ENCODE assay signal across 1 cellular context in the genomic region with DNA sequence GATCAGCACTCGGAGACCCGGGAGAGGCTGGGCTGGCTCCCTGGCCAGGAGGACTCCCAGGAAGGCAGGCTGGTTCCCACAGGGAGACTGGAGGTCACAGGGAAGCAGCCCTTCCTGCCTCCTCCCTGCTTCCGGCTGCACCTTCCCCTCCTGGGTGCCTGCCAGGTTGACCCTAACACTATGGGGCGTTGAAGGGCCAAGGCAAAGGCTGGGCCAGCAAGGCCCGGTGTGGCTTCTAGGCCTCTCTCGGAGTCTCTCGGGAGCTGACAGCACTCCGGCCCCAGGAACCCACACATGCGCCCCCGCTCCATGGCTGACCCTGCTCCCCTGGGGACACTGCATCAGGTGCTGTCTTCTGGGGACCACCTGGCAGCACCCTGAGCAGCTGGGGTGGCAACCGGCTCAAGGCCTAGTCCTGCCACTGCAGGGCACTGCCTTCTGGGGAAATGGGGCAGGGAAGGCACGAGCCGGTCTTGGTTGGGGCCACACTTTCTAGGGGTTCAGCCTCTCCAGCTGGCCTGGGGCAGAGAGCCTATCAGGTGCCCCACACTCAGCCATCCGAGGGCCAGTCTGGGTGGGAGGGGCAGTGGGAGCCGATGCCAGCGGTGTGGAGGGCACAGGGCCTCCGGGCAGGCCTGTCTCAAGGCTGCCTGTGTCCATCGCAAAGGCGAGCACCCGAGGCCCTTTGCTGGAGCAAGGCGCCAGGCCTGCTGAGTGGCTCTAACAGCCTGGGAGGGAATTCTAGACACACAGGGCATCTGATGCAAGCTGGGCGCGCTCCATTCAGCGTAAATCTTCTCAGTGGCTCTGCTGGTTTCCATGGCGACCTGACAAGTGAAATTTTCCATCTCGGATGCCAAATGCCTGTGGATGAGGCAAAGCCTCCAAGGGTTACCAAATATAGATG.
TF ChIP-seq lines count a peak whose summit lies in the region.

No MANE protein-coding gene starts in this region.

TF ChIP-seq in SK-N-SH, 30 proteins besides CTCF, POLR2A, EP300 and RAD21 (continued from another document):
- TF ChIP-seq, protein P1, sequence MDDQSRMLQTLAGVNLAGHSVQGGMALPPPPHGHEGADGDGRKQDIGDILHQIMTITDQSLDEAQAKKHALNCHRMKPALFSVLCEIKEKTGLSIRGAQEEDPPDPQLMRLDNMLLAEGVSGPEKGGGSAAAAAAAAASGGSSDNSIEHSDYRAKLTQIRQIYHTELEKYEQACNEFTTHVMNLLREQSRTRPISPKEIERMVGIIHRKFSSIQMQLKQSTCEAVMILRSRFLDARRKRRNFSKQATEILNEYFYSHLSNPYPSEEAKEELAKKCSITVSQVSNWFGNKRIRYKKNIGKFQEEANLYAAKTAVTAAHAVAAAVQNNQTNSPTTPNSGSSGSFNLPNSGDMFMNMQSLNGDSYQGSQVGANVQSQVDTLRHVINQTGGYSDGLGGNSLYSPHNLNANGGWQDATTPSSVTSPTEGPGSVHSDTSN (IDR thresholded peaks at IDR 0.05) = peak; percentile 79
- TF ChIP-seq, protein P2, sequence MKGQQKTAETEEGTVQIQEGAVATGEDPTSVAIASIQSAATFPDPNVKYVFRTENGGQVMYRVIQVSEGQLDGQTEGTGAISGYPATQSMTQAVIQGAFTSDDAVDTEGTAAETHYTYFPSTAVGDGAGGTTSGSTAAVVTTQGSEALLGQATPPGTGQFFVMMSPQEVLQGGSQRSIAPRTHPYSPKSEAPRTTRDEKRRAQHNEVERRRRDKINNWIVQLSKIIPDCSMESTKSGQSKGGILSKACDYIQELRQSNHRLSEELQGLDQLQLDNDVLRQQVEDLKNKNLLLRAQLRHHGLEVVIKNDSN (IDR thresholded peaks at IDR 0.05; ENCODE audit: borderline replicate concordance, low read depth) = no peak
- no peak for TF ChIP-seq ELF1 (IDR thresholded peaks at IDR 0.05)
- TF ChIP-seq FOSL2 (IDR thresholded peaks at IDR 0.05; ENCODE audit: borderline replicate concordance, low read depth) = 0 out of 2 replicates have a peak, but pooled peaks have one; percentile 12
- TF ChIP-seq IRF3 (IDR thresholded peaks at IDR 0.05; ENCODE audit: low read depth, low read length) = no peak
- TF ChIP-seq, protein P3, sequence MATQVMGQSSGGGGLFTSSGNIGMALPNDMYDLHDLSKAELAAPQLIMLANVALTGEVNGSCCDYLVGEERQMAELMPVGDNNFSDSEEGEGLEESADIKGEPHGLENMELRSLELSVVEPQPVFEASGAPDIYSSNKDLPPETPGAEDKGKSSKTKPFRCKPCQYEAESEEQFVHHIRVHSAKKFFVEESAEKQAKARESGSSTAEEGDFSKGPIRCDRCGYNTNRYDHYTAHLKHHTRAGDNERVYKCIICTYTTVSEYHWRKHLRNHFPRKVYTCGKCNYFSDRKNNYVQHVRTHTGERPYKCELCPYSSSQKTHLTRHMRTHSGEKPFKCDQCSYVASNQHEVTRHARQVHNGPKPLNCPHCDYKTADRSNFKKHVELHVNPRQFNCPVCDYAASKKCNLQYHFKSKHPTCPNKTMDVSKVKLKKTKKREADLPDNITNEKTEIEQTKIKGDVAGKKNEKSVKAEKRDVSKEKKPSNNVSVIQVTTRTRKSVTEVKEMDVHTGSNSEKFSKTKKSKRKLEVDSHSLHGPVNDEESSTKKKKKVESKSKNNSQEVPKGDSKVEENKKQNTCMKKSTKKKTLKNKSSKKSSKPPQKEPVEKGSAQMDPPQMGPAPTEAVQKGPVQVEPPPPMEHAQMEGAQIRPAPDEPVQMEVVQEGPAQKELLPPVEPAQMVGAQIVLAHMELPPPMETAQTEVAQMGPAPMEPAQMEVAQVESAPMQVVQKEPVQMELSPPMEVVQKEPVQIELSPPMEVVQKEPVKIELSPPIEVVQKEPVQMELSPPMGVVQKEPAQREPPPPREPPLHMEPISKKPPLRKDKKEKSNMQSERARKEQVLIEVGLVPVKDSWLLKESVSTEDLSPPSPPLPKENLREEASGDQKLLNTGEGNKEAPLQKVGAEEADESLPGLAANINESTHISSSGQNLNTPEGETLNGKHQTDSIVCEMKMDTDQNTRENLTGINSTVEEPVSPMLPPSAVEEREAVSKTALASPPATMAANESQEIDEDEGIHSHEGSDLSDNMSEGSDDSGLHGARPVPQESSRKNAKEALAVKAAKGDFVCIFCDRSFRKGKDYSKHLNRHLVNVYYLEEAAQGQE (IDR thresholded peaks at IDR 0.05; ENCODE audit: low read depth, low read length) = no peak; the same call in 1 of the 2 replicates
- TF ChIP-seq NFIC (IDR thresholded peaks at IDR 0.05; ENCODE audit: borderline replicate concordance) = peak; percentile 78
- peak; percentile 75 for TF ChIP-seq MAX (IDR thresholded peaks at IDR 0.05; ENCODE audit: low read depth)
- TF ChIP-seq, protein P4, sequence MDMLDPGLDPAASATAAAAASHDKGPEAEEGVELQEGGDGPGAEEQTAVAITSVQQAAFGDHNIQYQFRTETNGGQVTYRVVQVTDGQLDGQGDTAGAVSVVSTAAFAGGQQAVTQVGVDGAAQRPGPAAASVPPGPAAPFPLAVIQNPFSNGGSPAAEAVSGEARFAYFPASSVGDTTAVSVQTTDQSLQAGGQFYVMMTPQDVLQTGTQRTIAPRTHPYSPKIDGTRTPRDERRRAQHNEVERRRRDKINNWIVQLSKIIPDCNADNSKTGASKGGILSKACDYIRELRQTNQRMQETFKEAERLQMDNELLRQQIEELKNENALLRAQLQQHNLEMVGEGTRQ (IDR thresholded peaks at IDR 0.05; ENCODE audit: borderline replicate concordance, low read depth, low read length) = no peak
- no peak for TF ChIP-seq FOXM1 (IDR thresholded peaks at IDR 0.05; ENCODE audit: low read depth)
- no peak for TF ChIP-seq GATA2 (CRISPR knock-in tag; IDR thresholded peaks at IDR 0.05)
- no peak for TF ChIP-seq SMC3 (IDR thresholded peaks at IDR 0.05; ENCODE audit: low read depth, low read length)
- TF ChIP-seq TAF1 (IDR thresholded peaks at IDR 0.05; ENCODE audit: borderline replicate concordance, low read depth, low read length) = no peak
- peak; percentile 48; the same call in 1 of the 2 replicates for TF ChIP-seq POLR2AphosphoS5 (IDR thresholded peaks at IDR 0.05; ENCODE audit: low read depth, low read length)
- TF ChIP-seq MEF2A (IDR thresholded peaks at IDR 0.05; ENCODE audit: borderline replicate concordance, low read depth) = 0 out of 2 replicates have a peak, but pooled peaks have one; percentile 70
- no peak for TF ChIP-seq GABPA (IDR thresholded peaks at IDR 0.05; ENCODE audit: low read depth)
- TF ChIP-seq YY1 (IDR thresholded peaks at IDR 0.05; ENCODE audit: low read depth) = no peak
- no peak for TF ChIP-seq TEAD4 (IDR thresholded peaks at IDR 0.05; ENCODE audit: borderline replicate concordance, insufficient read depth)
- TF ChIP-seq, protein P5, sequence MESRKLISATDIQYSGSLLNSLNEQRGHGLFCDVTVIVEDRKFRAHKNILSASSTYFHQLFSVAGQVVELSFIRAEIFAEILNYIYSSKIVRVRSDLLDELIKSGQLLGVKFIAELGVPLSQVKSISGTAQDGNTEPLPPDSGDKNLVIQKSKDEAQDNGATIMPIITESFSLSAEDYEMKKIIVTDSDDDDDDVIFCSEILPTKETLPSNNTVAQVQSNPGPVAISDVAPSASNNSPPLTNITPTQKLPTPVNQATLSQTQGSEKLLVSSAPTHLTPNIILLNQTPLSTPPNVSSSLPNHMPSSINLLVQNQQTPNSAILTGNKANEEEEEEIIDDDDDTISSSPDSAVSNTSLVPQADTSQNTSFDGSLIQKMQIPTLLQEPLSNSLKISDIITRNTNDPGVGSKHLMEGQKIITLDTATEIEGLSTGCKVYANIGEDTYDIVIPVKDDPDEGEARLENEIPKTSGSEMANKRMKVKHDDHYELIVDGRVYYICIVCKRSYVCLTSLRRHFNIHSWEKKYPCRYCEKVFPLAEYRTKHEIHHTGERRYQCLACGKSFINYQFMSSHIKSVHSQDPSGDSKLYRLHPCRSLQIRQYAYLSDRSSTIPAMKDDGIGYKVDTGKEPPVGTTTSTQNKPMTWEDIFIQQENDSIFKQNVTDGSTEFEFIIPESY (IDR thresholded peaks at IDR 0.05; ENCODE audit: borderline replicate concordance, low read depth) = no peak
- TF ChIP-seq NRF1 (IDR thresholded peaks at IDR 0.05; ENCODE audit: low read depth, low read length) = no peak
- no peak for TF ChIP-seq JUND (IDR thresholded peaks at IDR 0.05)
- TF ChIP-seq TCF12 (IDR thresholded peaks at IDR 0.05) = peak; percentile 57
- no peak; the same call in 1 of the 2 replicates for TF ChIP-seq FOXJ3 (CRISPR knock-in tag; IDR thresholded peaks at IDR 0.05)
- peak; percentile 44; the same call in 1 of the 2 replicates for TF ChIP-seq SIN3A (IDR thresholded peaks at IDR 0.05; ENCODE audit: borderline replicate concordance, low read depth, low read length)
- TF ChIP-seq RFX5 (IDR thresholded peaks at IDR 0.05; ENCODE audit: low read length) = no peak
- TF ChIP-seq MXI1 (IDR thresholded peaks at IDR 0.05; ENCODE audit: low read depth, low read length) = no peak
TF ChIP-seq in SK-N-SH: peak in this region for 9.
